Comparison of ENCODE assay signal across 11 cellular contexts in genomic region chr12:8648598-8649205, GRCh38. TPM values are rescaled to one million over a fixed set of nuclear protein-coding genes. Genes with fewer than 3 reads are reported as not detected.
A peak's percentile ranks its signal among the peaks of the same experiment; 100 is the strongest.
DNase-seq lines count a peak whose midpoint lies in the region; ATAC-seq, FAIRE-seq and TF ChIP-seq lines count a peak whose summit lies in the region.
"Had no signal": no experiment of that assay in that cellular context is flagged by ENCODE, and none has a peak within 500 bp of the region (broad histone marks: within the 10 kb centered on the region; RNA-seq: fewer than 3 reads in every experiment).

No MANE protein-coding gene starts in this region.

- H3K36me3 Mint-ChIP-seq in T-helper 2 cell treated with Interferon-gamma antibody and Interleukin-4, amounts not matched to agents 5 μg/mL and 100 μg/mL, for 36 hours (ENCODE audit: low read depth), result no peaks in the 10 kb centered on the region
- H3K36me3 Mint-ChIP-seq: naive B cell had no signal

- DNase-seq in T-helper 2 cell treated with Interferon-gamma antibody and Interleukin-4, amounts not matched to agents 5 μg/mL and 100 μg/mL, for 36 hours (ENCODE audit: low spot score), result peak; percentile 77
- DNase-seq in small intestine (peak; percentile 9), NCI-H2171 treated with DMSO at 0.1 percent for 48 hours (lab: John Stamatoyannopoulos, UW) (no peak), H54 (ENCODE audit: insufficient read length, low spot score) (no peak), hippocampal formation (lab: John Stamatoyannopoulos, UW) (no peak), H7 (no peak)
- DNase-seq: naive B cell, NCI-H510A had no signal

- ATAC-seq in GM18508 (IDR thresholded peaks at IDR 0.05; ENCODE audit: insufficient read depth, unreplicated experiment), result peak; percentile 52
- ATAC-seq in HG02610 (IDR thresholded peaks at IDR 0.05; ENCODE audit: unreplicated experiment), result peak; percentile 82

- no peaks in the 10 kb centered on the region for H3K9me3 ChIP-seq in small intestine (ENCODE audit: control insufficient read depth, low read depth)

- H3K4me1 ChIP-seq in small intestine (ENCODE audit: control insufficient read depth in 2 of 2, insufficient read depth in 1 of 2, low read depth in 1 of 2, low read length in 1 of 2), result no peaks in the 10 kb centered on the region

- 72 to 86% (median 75%) methylated on average over 8 of the region's 8 CpGs for WGBS in small intestine, 3 donors

- H3K4me3 Mint-ChIP-seq in T-helper 2 cell treated with Interferon-gamma antibody and Interleukin-4, amounts not matched to agents 5 μg/mL and 100 μg/mL, for 36 hours, result no peak overlapping the region
- H3K4me3 Mint-ChIP-seq: naive B cell had no signal

- H3K4me3 ChIP-seq in small intestine (ENCODE audit: low read depth in 1 of 2, low read length in 2 of 2) (no peak overlapping the region), H7 (ENCODE audit: insufficient read depth, low read depth, low read length) (no peak overlapping the region)

- FAIRE-seq in small intestine (lab: Jason Lieb, UNC), result no peak
- no peak for FAIRE-seq in H54 (lab: Jason Lieb, UNC)
- FAIRE-seq: colon had no signal

- peaks cover 34% of the 10 kb centered on the region for H3K4me1 Mint-ChIP-seq in T-helper 2 cell treated with Interferon-gamma antibody and Interleukin-4, amounts not matched to agents 5 μg/mL and 100 μg/mL, for 36 hours (ENCODE audit: low read depth)

- no peak for TF ChIP-seq POLR2A in H54 (IDR thresholded peaks at IDR 0.05; ENCODE audit: low read depth, low read length)

- H3K27me3 ChIP-seq in small intestine (ENCODE audit: control insufficient read depth in 2 of 2, insufficient read depth in 2 of 2, low read length in 2 of 2), result no peaks in the 10 kb centered on the region
- no peaks in the 10 kb centered on the region for H3K27me3 ChIP-seq in H7 (ENCODE audit: control insufficient read depth, insufficient read depth, low read length)

- H3K27ac Mint-ChIP-seq in T-helper 2 cell treated with Interferon-gamma antibody and Interleukin-4, amounts not matched to agents 5 μg/mL and 100 μg/mL, for 36 hours, result no peak overlapping the region
- H3K27ac Mint-ChIP-seq: naive B cell had no signal

- no peaks in the 10 kb centered on the region for H3K36me3 ChIP-seq in small intestine (ENCODE audit: control insufficient read depth in 2 of 2, insufficient read depth in 2 of 2, low read length in 2 of 2)
- H3K36me3 ChIP-seq in H7 (replicated peaks; ENCODE audit: control insufficient read depth, insufficient read depth, low read length), result no peaks in the 10 kb centered on the region

- H3K9me3 Mint-ChIP-seq in T-helper 2 cell treated with Interferon-gamma antibody and Interleukin-4, amounts not matched to agents 5 μg/mL and 100 μg/mL, for 36 hours, result no peaks in the 10 kb centered on the region
- H3K9me3 Mint-ChIP-seq: naive B cell had no signal

- H3K27me3 Mint-ChIP-seq in T-helper 2 cell treated with Interferon-gamma antibody and Interleukin-4, amounts not matched to agents 5 μg/mL and 100 μg/mL, for 36 hours (ENCODE audit: low read depth), result peaks cover 66% of the 10 kb centered on the region

- no peak overlapping the region for H3K27ac ChIP-seq in small intestine (ENCODE audit: low read depth in 1 of 2, low read length in 1 of 2)

RNA-seq across cellular contexts. Expression of gene MFAP5, which starts 13.9 kb away (rescaled TPM):
- polyA plus RNA-seq in small intestine, result 10 to 100 TPM in 1 of 3 donors, 1 to 10 TPM in 1, not detected in 1; 1.4 to 48.2 TPM
- total RNA-seq in H7 (2014; rRNA removed; shearing (Covaris generic)), result 0.42 TPM in 1 of 2 replicates, not detected in the other

RNA-seq across cellular contexts. Expression of gene AICDA, which starts 36.0 kb away (rescaled TPM):
- polyA plus RNA-seq in small intestine, result 1 to 10 TPM in 2 of 3 donors, under 1 TPM in 1; 0.31 to 4.0 (median 1.1) TPM
- not detected in 2 replicates for total RNA-seq in H7 (2014; rRNA removed; shearing (Covaris generic))

RNA-seq across cellular contexts. Expression of gene RIMKLB, which starts 49.1 kb away (rescaled TPM):
- polyA plus RNA-seq in small intestine, result 10 to 100 TPM in 2 of 3 donors, 1 to 10 TPM in 1; 9.5 to 42.7 (median 19.5) TPM
- total RNA-seq in H7 (2014; rRNA removed; shearing (Covaris generic)), result 42.4 and 80.3 TPM in 2 replicates

Comparison
In these comparisons a context has a peak if more than half of its experiments do, and no peak if none do; other contexts are left out.
1. DNase-seq: peak in T-helper 2 cell treated with Interferon-gamma antibody and Interleukin-4, amounts not matched to agents 5 μg/mL and 100 μg/mL, for 36 hours (single experiment) and small intestine (single experiment); none in NCI-H2171 treated with DMSO at 0.1 percent for 48 hours (single experiment), H54 (single experiment), hippocampal formation (0 of 2) and H7 (single experiment).